In genomic region chr12:95789126-95790024, GRCh38 we compare ENCODE assay signal across 8 cellular contexts. TPM values are rescaled to one million over a fixed set of nuclear protein-coding genes. Genes with fewer than 3 reads are reported as not detected.
DNase-seq lines count a peak whose midpoint lies in the region; ATAC-seq and TF ChIP-seq lines count a peak whose summit lies in the region.

No MANE protein-coding gene starts in this region.

- no peaks in the 10 kb centered on the region for H3K27me3 ChIP-seq in left ventricle myocardium inferior (ENCODE audit: low read depth)

- H3K4me1 Mint-ChIP-seq in HFFc6 (ENCODE audit: low read depth) = peaks cover 51% of the 10 kb centered on the region
- peaks cover 10% of the 10 kb centered on the region for H3K4me1 Mint-ChIP-seq in activated T-helper 1 cell treated with anti-CD3 and anti-CD28 coated beads, Interleukin-12 subunit alpha, Interleukin-12 subunit beta, Interleukin-2, Interleukin-4 antibody, amounts not matched to agents 30 ng/mL and 10 ng/mL and 1 ng/mL, durations not matched to agents 14 hours and 24 hours and 36 hours (ENCODE audit: low read depth)

- H3K36me3 Mint-ChIP-seq in HFFc6 (ENCODE audit: low read depth) = peaks cover 24% of the 10 kb centered on the region
- no peaks in the 10 kb centered on the region for H3K36me3 Mint-ChIP-seq in activated T-helper 1 cell treated with anti-CD3 and anti-CD28 coated beads, Interleukin-12 subunit alpha, Interleukin-12 subunit beta, Interleukin-2, Interleukin-4 antibody, amounts not matched to agents 30 ng/mL and 10 ng/mL and 1 ng/mL, durations not matched to agents 14 hours and 24 hours and 36 hours (ENCODE audit: low read depth)

- intact Hi-C loops in activated T-helper 1 cell treated with anti-CD3 and anti-CD28 coated beads, Interleukin-12 subunit alpha, Interleukin-12 subunit beta, Interleukin-2, Interleukin-4 antibody, amounts not matched to agents 30 ng/mL and 10 ng/mL and 1 ng/mL, durations not matched to agents 14 hours and 24 hours and 36 hours (cut with micrococcal nuclease) = no loop called here
- intact Hi-C loops in left ventricle myocardium inferior (cut with micrococcal nuclease) = no loop called here

- H3K36me3 ChIP-seq in left ventricle myocardium inferior = peaks cover 17% of the 10 kb centered on the region

- H3K4me3 Mint-ChIP-seq in HFFc6 = peak overlapping the region; percentile 89
- peak overlapping the region; percentile 59 for H3K4me3 Mint-ChIP-seq in activated T-helper 1 cell treated with anti-CD3 and anti-CD28 coated beads, Interleukin-12 subunit alpha, Interleukin-12 subunit beta, Interleukin-2, Interleukin-4 antibody, amounts not matched to agents 30 ng/mL and 10 ng/mL and 1 ng/mL, durations not matched to agents 14 hours and 24 hours and 36 hours

- H3K27ac Mint-ChIP-seq in HFFc6 = peak overlapping the region; percentile 74
- peak overlapping the region; percentile 44 for H3K27ac Mint-ChIP-seq in activated T-helper 1 cell treated with anti-CD3 and anti-CD28 coated beads, Interleukin-12 subunit alpha, Interleukin-12 subunit beta, Interleukin-2, Interleukin-4 antibody, amounts not matched to agents 30 ng/mL and 10 ng/mL and 1 ng/mL, durations not matched to agents 14 hours and 24 hours and 36 hours

- H3K4me1 ChIP-seq in left ventricle myocardium inferior = peaks cover 73% of the 10 kb centered on the region

- TF ChIP-seq CTCF in HFFc6 (IDR thresholded peaks at IDR 0.05) (no peak), left ventricle myocardium inferior (IDR thresholded peaks at IDR 0.05; ENCODE audit: borderline replicate concordance) (peak; percentile 18)

- peak overlapping the region; percentile 95 for H3K27ac ChIP-seq in left ventricle myocardium inferior (replicated peaks)

- H3K4me3 ChIP-seq in left ventricle myocardium inferior = peak overlapping the region; percentile 93

- ATAC-seq in GM21529 (IDR thresholded peaks at IDR 0.05; ENCODE audit: unreplicated experiment) = no peak

- peaks cover 8% of the 10 kb centered on the region for H3K27me3 Mint-ChIP-seq in HFFc6 (ENCODE audit: insufficient read depth)
- peaks cover 76% of the 10 kb centered on the region for H3K27me3 Mint-ChIP-seq in activated T-helper 1 cell treated with anti-CD3 and anti-CD28 coated beads, Interleukin-12 subunit alpha, Interleukin-12 subunit beta, Interleukin-2, Interleukin-4 antibody, amounts not matched to agents 30 ng/mL and 10 ng/mL and 1 ng/mL, durations not matched to agents 14 hours and 24 hours and 36 hours (ENCODE audit: insufficient read depth)

- no peaks in the 10 kb centered on the region for H3K9me3 ChIP-seq in left ventricle myocardium inferior (replicated peaks)

- no peaks in the 10 kb centered on the region for H3K9me3 Mint-ChIP-seq in HFFc6
- H3K9me3 Mint-ChIP-seq in activated T-helper 1 cell treated with anti-CD3 and anti-CD28 coated beads, Interleukin-12 subunit alpha, Interleukin-12 subunit beta, Interleukin-2, Interleukin-4 antibody, amounts not matched to agents 30 ng/mL and 10 ng/mL and 1 ng/mL, durations not matched to agents 14 hours and 24 hours and 36 hours = no peaks in the 10 kb centered on the region

- DNase-seq in 8988T (peak; percentile 26), HFFc6 (no peak), left ventricle myocardium inferior (peak; percentile 38), retina (peak; percentile 84), HCEC 1CT (no peak), GM19240 (ENCODE audit: insufficient read length, low spot score) (no peak)
- DNase-seq in activated T-helper 1 cell treated with anti-CD3 and anti-CD28 coated beads, Interleukin-12 subunit alpha, Interleukin-12 subunit beta, Interleukin-2, Interleukin-4 antibody, amounts not matched to agents 30 ng/mL and 10 ng/mL and 1 ng/mL, durations not matched to agents 14 hours and 24 hours and 36 hours (ENCODE audit: low spot score) = no peak

RNA-seq across cellular contexts. Expression of gene NTN4, which starts 1.2 kb away (rescaled TPM):
- total RNA-seq in HFFc6 (2021; fragmentation: NEBNext Ultra II Directional; extraction: Animal tissue kit (Norgen Biotek cat#: 25700)) = 100 to 1,000 TPM in 3 of 6 experiments, 10 to 100 TPM in 3; 51.3 to 117 (median 101) TPM
- total RNA-seq in activated T-helper 1 cell treated with anti-CD3 and anti-CD28 coated beads, Interleukin-12 subunit alpha, Interleukin-12 subunit beta, Interleukin-2, Interleukin-4 antibody, amounts not matched to agents 30 ng/mL and 10 ng/mL and 1 ng/mL, durations not matched to agents 14 hours and 24 hours and 36 hours = not detected in 2 replicates
- total RNA-seq in left ventricle myocardium inferior = 76.8 TPM

Comparison
In these comparisons a context has a peak if more than half of its experiments do, and no peak if none do; other contexts are left out.
1. DNase-seq: peak in 8988T (single experiment), left ventricle myocardium inferior (single experiment) and retina (single experiment); none in HFFc6 (single experiment), activated T-helper 1 cell treated with anti-CD3 and anti-CD28 coated beads, Interleukin-12 subunit alpha, Interleukin-12 subunit beta, Interleukin-2, Interleukin-4 antibody, amounts not matched to agents 30 ng/mL and 10 ng/mL and 1 ng/mL, durations not matched to agents 14 hours and 24 hours and 36 hours (single experiment), HCEC 1CT (single experiment) and GM19240 (single experiment).
2. RNA of gene NTN4, which starts 1.2 kb away (total RNA-seq): 51.3 to 117 TPM in HFFc6 and 76.8 TPM in left ventricle myocardium inferior (single experiment); not detected in activated T-helper 1 cell treated with anti-CD3 and anti-CD28 coated beads, Interleukin-12 subunit alpha, Interleukin-12 subunit beta, Interleukin-2, Interleukin-4 antibody, amounts not matched to agents 30 ng/mL and 10 ng/mL and 1 ng/mL, durations not matched to agents 14 hours and 24 hours and 36 hours; every median in the first group is over 10 times any median in the second.